Comparison of ENCODE assay signal across 1 cellular context in genomic region chr9:68981825-68982224, GRCh38.
TF ChIP-seq lines count a peak whose summit lies in the region.

No MANE protein-coding gene starts in this region.

TF ChIP-seq in HEK293, 187 proteins besides CTCF, POLR2A, EP300 and RAD21 (continued from another document):
- TF ChIP-seq ZNF707 (tag by site-specific recombination; IDR thresholded peaks at IDR 0.05) = no peak
- peak; percentile 85 for TF ChIP-seq OSR2 (tag by site-specific recombination; IDR thresholded peaks at IDR 0.05)
- no peak for TF ChIP-seq ZNF302 (tag by site-specific recombination; IDR thresholded peaks at IDR 0.05; ENCODE audit: low read depth)
- TF ChIP-seq ZFHX2 (tag by site-specific recombination; conservative IDR thresholded peaks at IDR 0.05) = no peak
- peak; percentile 95 for TF ChIP-seq ZBTB17 (tag by site-specific recombination; IDR thresholded peaks at IDR 0.05)
- peak; percentile 27; the same call in 1 of the 2 replicates for TF ChIP-seq MZF1 (tag by site-specific recombination; IDR thresholded peaks at IDR 0.05; ENCODE audit: borderline replicate concordance)
- no peak for TF ChIP-seq ZNF670 (tag by site-specific recombination; IDR thresholded peaks at IDR 0.05; ENCODE audit: low read depth)
- no peak for TF ChIP-seq GLI4 (tag by site-specific recombination; IDR thresholded peaks at IDR 0.05)
- no peak for TF ChIP-seq ZNF660 (tag by site-specific recombination; IDR thresholded peaks at IDR 0.05)
- peak; percentile 47; the same call in 1 of the 2 replicates for TF ChIP-seq ZXDB (tag by site-specific recombination; IDR thresholded peaks at IDR 0.05)
- TF ChIP-seq ZNF600 (tag by site-specific recombination; IDR thresholded peaks at IDR 0.05) = peak; percentile 83
- no peak for TF ChIP-seq GLI2 (tag by site-specific recombination; IDR thresholded peaks at IDR 0.05; ENCODE audit: borderline replicate concordance, low read depth)
- TF ChIP-seq ZSCAN4 (tag by site-specific recombination; IDR thresholded peaks at IDR 0.05) = no peak
- no peak for TF ChIP-seq ZNF621 (tag by site-specific recombination; IDR thresholded peaks at IDR 0.05)
- TF ChIP-seq ZNF677 (tag by site-specific recombination; IDR thresholded peaks at IDR 0.05) = no peak
- no peak for TF ChIP-seq ZNF341 (tag by site-specific recombination; IDR thresholded peaks at IDR 0.05; ENCODE audit: low read depth)
- TF ChIP-seq SP7 (tag by site-specific recombination; IDR thresholded peaks at IDR 0.05) = peak; percentile 97
- TF ChIP-seq ZNF658 (tag by site-specific recombination; IDR thresholded peaks at IDR 0.05) = no peak
- 0 out of 2 replicates have a peak, but pooled peaks have one; percentile 31 for TF ChIP-seq ZNF629 (tag by site-specific recombination; IDR thresholded peaks at IDR 0.05)
- TF ChIP-seq PRDM6 (tag by site-specific recombination; IDR thresholded peaks at IDR 0.05) = peak; percentile 92
- peak; percentile 77 for TF ChIP-seq ZNF843 (tag by site-specific recombination; IDR thresholded peaks at IDR 0.05)
- TF ChIP-seq ZNF2 (tag by site-specific recombination; IDR thresholded peaks at IDR 0.05) = no peak
- peak; percentile 53 for TF ChIP-seq ZNF366 (tag by site-specific recombination; conservative IDR thresholded peaks at IDR 0.05)
- no peak for TF ChIP-seq ZFP69B (tag by site-specific recombination; IDR thresholded peaks at IDR 0.05)
- no peak for TF ChIP-seq ZNF529 (tag by site-specific recombination; IDR thresholded peaks at IDR 0.05; ENCODE audit: insufficient replicate concordance)
- no peak for TF ChIP-seq ZNF174 (tag by site-specific recombination; IDR thresholded peaks at IDR 0.05)
- TF ChIP-seq ZNF18 (tag by site-specific recombination; IDR thresholded peaks at IDR 0.05) = peak; percentile 60
- TF ChIP-seq ZNF292 (tag by site-specific recombination; IDR thresholded peaks at IDR 0.05; ENCODE audit: borderline replicate concordance, low read depth) = no peak
- no peak for TF ChIP-seq PRDM10 (tag by site-specific recombination; IDR thresholded peaks at IDR 0.05)
- peak; percentile 54 for TF ChIP-seq ZEB2 (tag by site-specific recombination; IDR thresholded peaks at IDR 0.05)
- no peak for TF ChIP-seq ZNF426 (tag by site-specific recombination; IDR thresholded peaks at IDR 0.05)
- peak; percentile 40; the same call in 1 of the 2 replicates for TF ChIP-seq ZNF596 (tag by site-specific recombination; IDR thresholded peaks at IDR 0.05)
- TF ChIP-seq ZFP41 (tag by site-specific recombination; IDR thresholded peaks at IDR 0.05; ENCODE audit: borderline replicate concordance) = no peak
- TF ChIP-seq TSHZ1 (tag by site-specific recombination; IDR thresholded peaks at IDR 0.05; ENCODE audit: borderline replicate concordance) = peak; percentile 13; the same call in 1 of the 2 replicates
- 0 out of 2 replicates have a peak, but pooled peaks have one; percentile 41 for TF ChIP-seq ZNF580 (tag by site-specific recombination; IDR thresholded peaks at IDR 0.05)
- TF ChIP-seq TRIM28 (IDR thresholded peaks at IDR 0.05; ENCODE audit: borderline replicate concordance, low read length) = peak; percentile 66; the same call in 1 of the 2 replicates
- TF ChIP-seq ZNF155 (tag by site-specific recombination; IDR thresholded peaks at IDR 0.05) = no peak
- TF ChIP-seq ZNF626 (tag by site-specific recombination; IDR thresholded peaks at IDR 0.05) = no peak
- no peak for TF ChIP-seq ZNF548 (tag by site-specific recombination; IDR thresholded peaks at IDR 0.05)
- no peak for TF ChIP-seq ZSCAN16 (tag by site-specific recombination; IDR thresholded peaks at IDR 0.05)
